ENCODE assay signal across 24 cellular contexts in genomic region chr17:60947100-60947499, GRCh38.
A peak's percentile ranks its signal among the peaks of the same experiment; 100 is the strongest.
DNase-seq lines count a peak whose midpoint lies in the region; ATAC-seq, FAIRE-seq and TF ChIP-seq lines count a peak whose summit lies in the region.
"Had no signal": no experiment of that assay in that cellular context is flagged by ENCODE, and none has a peak within 500 bp of the region (broad histone marks: within the 10 kb centered on the region; RNA-seq: fewer than 3 reads in every experiment).

No MANE protein-coding gene starts in this region.

- CTCF ChIA-PET in PC-3 (lab: Charles Lee) (no interaction called here), OCI-LY7 (lab: Charles Lee; ENCODE audit: unreplicated experiment) (no interaction called here)

- intact Hi-C loops in PC-3 (cut with micrococcal nuclease) = no loop called here
- intact Hi-C loops in OCI-LY7 (cut with micrococcal nuclease; ENCODE audit: unreplicated experiment) = no loop called here

- H3K36me3 ChIP-seq in PC-3 (ENCODE audit: low read depth, low read length) (no peaks in the 10 kb centered on the region), OCI-LY7 (ENCODE audit: insufficient read depth, low read length) (no peaks in the 10 kb centered on the region)
- H3K36me3 ChIP-seq: colonic mucosa, gastrocnemius medialis, pancreas had no signal

- DNase-seq in GM04504 (ENCODE audit: low read depth) = peak; percentile 23
- DNase-seq in PC-3 = peak; percentile 30
- peak; percentile 42 for DNase-seq in fibroblast of peridontal ligament (ENCODE audit: extremely low read depth)
- DNase-seq in COR-L47 (lab: John Stamatoyannopoulos, UW) = no peak
- DNase-seq in NK-92 (lab: John Stamatoyannopoulos, UW; ENCODE audit: unreplicated experiment) = no peak
- DNase-seq in OCI-LY7 (ENCODE audit: low spot score) = no peak
- DNase-seq: ACHN; activated CD4-positive, alpha-beta T cell treated with anti-CD3 and anti-CD28 coated beads for 4 hours; CD4-positive, CD25-positive, alpha-beta regulatory T cell; colonic mucosa; gastrocnemius medialis; H7; mesendoderm; natural killer cell; NCI-H1436; NCI-H526 treated with DMSO at 0.1 percent for 48 hours; OCI-M1; pancreas; SHP77 treated with DMSO at 0.1 percent for 48 hours; T-helper 1 cell had no signal

- FAIRE-seq in A204.1 (lab: Jason Lieb, UNC) = peak; percentile 47
- FAIRE-seq: pancreas had no signal

- no peak overlapping the region for H3K9ac ChIP-seq in PC-3 (ENCODE audit: low read length)

- H3K4me1 ChIP-seq in PC-3 (ENCODE audit: insufficient read depth, low read length) (no peaks in the 10 kb centered on the region), OCI-LY7 (ENCODE audit: insufficient read depth, low read length, poor library complexity, severe bottlenecking) (no peaks in the 10 kb centered on the region)
- H3K4me1 ChIP-seq: colonic mucosa, pancreas had no signal

- POLR2A ChIA-PET in PC-3 (lab: Charles Lee; ENCODE audit: unreplicated experiment) (no interaction called here), OCI-LY7 (lab: Charles Lee) (no interaction called here)

- H3K9me2 ChIP-seq in PC-3 (replicated peaks; ENCODE audit: low read length) (no peaks in the 10 kb centered on the region), OCI-LY7 (ENCODE audit: insufficient read depth, low read length) (no peaks in the 10 kb centered on the region)

- no peaks in the 10 kb centered on the region for H3K27me3 ChIP-seq in PC-3 (ENCODE audit: low read length)
- H3K27me3 ChIP-seq: colonic mucosa, gastrocnemius medialis, pancreas had no signal

- H3K9me3 ChIP-seq in PC-3 (ENCODE audit: low read length) (no peaks in the 10 kb centered on the region), OCI-LY7 (ENCODE audit: low read length) (no peaks in the 10 kb centered on the region)
- H3K9me3 ChIP-seq: colonic mucosa, gastrocnemius medialis, pancreas had no signal

- H3K4me2 ChIP-seq in PC-3 (ENCODE audit: low read length) (no peak overlapping the region), OCI-LY7 (ENCODE audit: low read length) (no peak overlapping the region)

- ATAC-seq in PC-3 (peak; percentile 53; the same call in 1 of the 2 replicates), GM21367 (IDR thresholded peaks at IDR 0.05; ENCODE audit: unreplicated experiment) (no peak)
- ATAC-seq: activated naive CD4-positive, alpha-beta T cell treated with anti-CD3 and anti-CD28 coated beads, Interleukin-2, amount 50 U/mL, for 72 hours; gastrocnemius medialis; natural killer cell; pancreas; sciatic nerve had no signal

- H3F3A ChIP-seq in PC-3 (ENCODE audit: low read length, unreplicated experiment) = no peaks in the 10 kb centered on the region

- H3K4me3 ChIP-seq in PC-3 (ENCODE audit: low read length) (no peak overlapping the region), OCI-LY7 (ENCODE audit: low read depth, low read length, poor library complexity, severe bottlenecking) (no peak overlapping the region)
- H3K4me3 ChIP-seq: colonic mucosa, gastrocnemius medialis, pancreas had no signal

- no TSS peak for BruUV-seq in PC-3 (replicated peaks; lab: Mats Ljungman, UMichigan)
- BruUV-seq in OCI-LY7 (replicated peaks; lab: Mats Ljungman, UMichigan) = no TSS peak

- H4K20me1 ChIP-seq in PC-3 (ENCODE audit: low read length) (no peaks in the 10 kb centered on the region), OCI-LY7 (ENCODE audit: insufficient read depth, low read length) (no peaks in the 10 kb centered on the region)

- H2AFZ ChIP-seq in PC-3 (ENCODE audit: low read length) (no peak overlapping the region), OCI-LY7 (ENCODE audit: low read length) (no peak overlapping the region)

- H3K79me2 ChIP-seq in PC-3 (ENCODE audit: low read length) (no peaks in the 10 kb centered on the region), OCI-LY7 (ENCODE audit: insufficient read depth, low read depth, low read length) (no peaks in the 10 kb centered on the region)

- H3K27ac ChIP-seq in PC-3 (ENCODE audit: low read length) = no peak overlapping the region
- no peak overlapping the region for H3K27ac ChIP-seq in OCI-LY7 (ENCODE audit: low read depth, low read length, poor library complexity, severe bottlenecking)
- H3K27ac ChIP-seq: colonic mucosa, gastrocnemius medialis, pancreas had no signal

- TF ChIP-seq CTCF in PC-3 (conservative IDR thresholded peaks at IDR 0.05; ENCODE audit: low read depth, low read length) (no peak), OCI-LY7 (conservative IDR thresholded peaks at IDR 0.05; ENCODE audit: low read length) (no peak)

Comparison
In these comparisons a context has a peak if more than half of its experiments do, and no peak if none do; other contexts are left out.
1. DNase-seq: peak in GM04504 (single experiment), PC-3 (single experiment) and fibroblast of peridontal ligament (single experiment); none in COR-L47 (single experiment), NK-92 (single experiment) and OCI-LY7 (single experiment).